ENCODE assay signal across 8 cellular contexts in the genomic region with DNA sequence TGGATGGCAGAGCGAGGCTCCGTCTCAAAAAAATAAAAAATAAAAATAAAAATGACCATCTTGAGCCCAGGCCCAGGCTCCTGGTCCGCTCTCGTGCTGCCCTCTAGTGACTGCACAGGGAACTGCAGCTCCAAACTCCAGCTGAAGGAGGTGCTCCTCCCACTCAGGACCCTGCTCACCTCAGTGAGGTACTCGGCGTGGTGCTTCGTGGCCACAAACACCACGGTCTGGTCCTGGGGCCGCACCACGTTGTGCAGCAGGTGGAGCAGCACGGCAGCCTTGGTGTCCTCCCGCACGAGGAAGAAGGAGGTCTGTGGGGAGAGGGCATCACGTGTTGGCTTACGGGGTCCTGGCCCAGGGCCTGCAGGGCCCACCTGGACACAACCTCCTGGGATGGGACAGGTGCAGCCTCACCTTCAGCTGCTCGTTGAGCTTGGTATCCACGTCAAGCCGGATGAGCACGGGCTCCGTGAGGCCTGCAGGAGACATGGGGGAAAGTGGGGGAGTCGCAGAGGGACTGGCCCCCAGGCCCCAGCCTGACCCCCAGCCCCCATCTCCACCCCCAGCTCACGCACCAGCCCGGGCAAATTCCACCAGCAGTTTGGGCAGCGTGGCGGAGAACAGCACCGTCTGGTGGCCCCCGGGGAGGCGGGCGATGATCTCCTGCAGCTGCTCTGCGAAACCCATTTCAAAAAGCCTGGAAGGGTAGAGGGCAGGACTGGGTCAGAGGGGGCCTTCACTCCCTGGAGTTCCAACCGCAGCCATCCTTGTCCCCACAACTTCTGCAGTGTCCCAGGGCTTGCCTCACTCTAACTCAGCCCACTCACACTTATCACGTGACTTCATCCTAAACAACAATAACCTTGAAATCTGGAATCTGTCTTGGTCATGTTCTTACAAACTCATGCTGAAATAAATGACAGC. TPM values are rescaled to one million over a fixed set of nuclear protein-coding genes. Genes with fewer than 3 reads are reported as not detected.
DNase-seq lines count a peak whose midpoint lies in the region; ATAC-seq and TF ChIP-seq lines count a peak whose summit lies in the region.

No MANE protein-coding gene starts in this region.

- peak; percentile 82 for DNase-seq in DMS53 (lab: John Stamatoyannopoulos, UW)
- DNase-seq in SJCRH30: peak; percentile 54 to 72
- DNase-seq in activated naive CD4-positive, alpha-beta T cell treated with Interleukin-2 at 50 U/mL for 16 hours: peak; percentile 85
- DNase-seq in glomerular visceral epithelial cell (ENCODE audit: extremely low spot score): peak; percentile 72
- peak; percentile 41 for DNase-seq in prostate gland (ENCODE audit: low spot score)
- peak; percentile 81 to 93 for DNase-seq in aorta

- H3K27ac ChIP-seq in SJCRH30: no peak overlapping the region
- H3K27ac ChIP-seq in prostate gland: no peak overlapping the region
- H3K27ac ChIP-seq in aorta (ENCODE audit: low read depth in 1 of 2, low read length in 2 of 2): no peak overlapping the region

- ATAC-seq in HG02642 (IDR thresholded peaks at IDR 0.05; ENCODE audit: poor library complexity, unreplicated experiment): peak; percentile 56
- ATAC-seq in aorta (ENCODE audit: low FRiP score): peak; percentile 86
- ATAC-seq in HG02763 (IDR thresholded peaks at IDR 0.05; ENCODE audit: unreplicated experiment): no peak

- intact Hi-C loops in prostate gland (cut with DNase I): loop anchor here (5.0 kb wide), 1 partner anchor 127 kb away; no protein-coding TSS in a partner anchor
- intact Hi-C loops in aorta (cut with DNase I): loop anchor here (1.0 to 5.0 kb wide), 2 partner anchors 126 to 127 kb away; no protein-coding TSS in a partner anchor

- no peak for TF ChIP-seq POLR2A in prostate gland (IDR thresholded peaks at IDR 0.05)

- no peak overlapping the region for H3K4me3 ChIP-seq in SJCRH30
- H3K4me3 ChIP-seq in prostate gland: no peak overlapping the region
- H3K4me3 ChIP-seq in aorta (ENCODE audit: low read length in 2 of 2): no peak overlapping the region

- no peaks in the 10 kb centered on the region for H3K4me1 ChIP-seq in SJCRH30
- H3K4me1 ChIP-seq in prostate gland (replicated peaks): no peaks in the 10 kb centered on the region
- no peaks in the 10 kb centered on the region for H3K4me1 ChIP-seq in aorta (ENCODE audit: control insufficient read depth in 1 of 2, insufficient read depth in 2 of 2, low read length in 2 of 2)

- H3K27me3 ChIP-seq in SJCRH30 (no peaks in the 10 kb centered on the region), prostate gland (replicated peaks; ENCODE audit: insufficient read depth) (no peaks in the 10 kb centered on the region), aorta (ENCODE audit: control insufficient read depth in 1 of 2, insufficient read depth in 2 of 2, low read length in 1 of 2) (no peaks in the 10 kb centered on the region)

- 50% methylated on average over 28 of the region's 32 CpGs for WGBS in prostate gland
- WGBS in aorta, 2 donors: 57 to 58% methylated on average over 32 of the region's 32 CpGs

- H3K9me3 ChIP-seq in SJCRH30 (replicated peaks) (no peaks in the 10 kb centered on the region), prostate gland (no peaks in the 10 kb centered on the region), aorta (ENCODE audit: control insufficient read depth, low read length) (no peaks in the 10 kb centered on the region)

- peak; percentile 75 to 97 (median 87) for TF ChIP-seq CTCF in prostate gland (IDR thresholded peaks at IDR 0.05)

- peaks cover 61% of the 10 kb centered on the region for H3K36me3 ChIP-seq in SJCRH30
- H3K36me3 ChIP-seq in prostate gland: peaks cover 16 to 17% of the 10 kb centered on the region in 2 donors
- H3K36me3 ChIP-seq in aorta (ENCODE audit: control insufficient read depth in 1 of 2, insufficient read depth in 2 of 2, low read length in 1 of 2): peaks cover 22 to 28% of the 10 kb centered on the region in 2 donors

RNA-seq across cellular contexts. Expression of a gene that starts 10.6 kb away (rescaled TPM):
- total RNA-seq in SJCRH30 (2014; rRNA removed; shearing (Covaris generic)): 43.7 and 47.6 TPM in 2 replicates
- 100 to 1,000 TPM in 1 of 2 donors, 10 to 100 TPM in 1; 66.3 to 119 TPM for total RNA-seq in prostate gland
- 10 to 100 TPM; 47.2 to 48.6 TPM for total RNA-seq in aorta
- 10 to 100 TPM; 12.6 to 70.8 TPM for polyA plus RNA-seq in aorta

RNA-seq across cellular contexts. Expression of a gene that starts 10.8 kb away (rescaled TPM):
- total RNA-seq in SJCRH30 (2014; rRNA removed; shearing (Covaris generic)): 20.2 and 22.0 TPM in 2 replicates
- total RNA-seq in prostate gland (10 to 100 TPM; 29.0 to 39.7 TPM), aorta (10 to 100 TPM in 1 of 2 donors, 1 to 10 TPM in 1; 6.1 to 10.0 TPM)
- 10 to 100 TPM; 10.8 to 11.5 TPM for polyA plus RNA-seq in aorta

RNA-seq across cellular contexts. Expression of a gene that starts 25.2 kb away (rescaled TPM):
- total RNA-seq in SJCRH30 (2014; rRNA removed; shearing (Covaris generic)): not detected in 2 replicates
- total RNA-seq in prostate gland (under 1 TPM in 1 of 2 donors, not detected in 1; 0.57 TPM), aorta (not detected)
- under 1 TPM in 1 of 2 donors, not detected in 1; 0.10 TPM for polyA plus RNA-seq in aorta

RNA-seq across cellular contexts. Expression of a gene that starts 39.2 kb away (rescaled TPM):
- total RNA-seq in SJCRH30 (2014; rRNA removed; shearing (Covaris generic)): not detected in 2 replicates
- total RNA-seq in prostate gland (1 to 10 TPM; 1.6 to 9.9 TPM), aorta (not detected)
- not detected for polyA plus RNA-seq in aorta

RNA-seq across cellular contexts. Expression of a gene that starts 46.5 kb away (rescaled TPM):
- total RNA-seq in SJCRH30 (2014; rRNA removed; shearing (Covaris generic)): 14.3 and 18.4 TPM in 2 replicates
- total RNA-seq in prostate gland: 10 to 100 TPM; 52.6 to 65.3 TPM
- 100 to 1,000 TPM in 1 of 2 donors, 10 to 100 TPM in 1; 65.9 to 128 TPM for total RNA-seq in aorta
- 100 to 1,000 TPM in 1 of 2 donors, 10 to 100 TPM in 1; 21.4 to 108 TPM for polyA plus RNA-seq in aorta
